In genomic region chr10:117198088-117198487, GRCh38 we compare ENCODE assay signal across 16 cellular contexts. TPM values are rescaled to one million over a fixed set of nuclear protein-coding genes. Genes with fewer than 3 reads are reported as not detected.
A peak's percentile ranks its signal among the peaks of the same experiment; 100 is the strongest.
DNase-seq lines count a peak whose midpoint lies in the region; ATAC-seq and TF ChIP-seq lines count a peak whose summit lies in the region.
"Had no signal": no experiment of that assay in that cellular context is flagged by ENCODE, and none has a peak within 500 bp of the region (broad histone marks: within the 10 kb centered on the region; RNA-seq: fewer than 3 reads in every experiment).

No MANE protein-coding gene starts in this region.

- 56 to 60% methylated on average over 1 to 4 of the region's 4 CpGs for WGBS in endodermal cell (ENCODE audit: insufficient coverage in 1 of 2, insufficient read length in 1 of 2), 2 experiments
- 31 to 48% (median 43%) methylated on average over 4 of the region's 4 CpGs for WGBS in spleen, 5 donors

- no peak overlapping the region for H3K4me3 ChIP-seq in endodermal cell (ENCODE audit: low read length)
- no peak overlapping the region for H3K4me3 ChIP-seq in spleen
- no peak overlapping the region for H3K4me3 ChIP-seq in dorsolateral prefrontal cortex
- H3K4me3 ChIP-seq: A549, BLaER1, GM23248, HAP-1 had no signal

- no peak overlapping the region for H3K9ac ChIP-seq in endodermal cell (ENCODE audit: extremely low read depth, low read length, poor library complexity, severe bottlenecking)
- H3K9ac ChIP-seq: BLaER1, GM23248 had no signal

- H3K9me3 Mint-ChIP-seq in WTC11 = peaks cover 5% of the 10 kb centered on the region; the same call in 1 of the 2 replicates
- no peaks in the 10 kb centered on the region for H3K9me3 Mint-ChIP-seq in endodermal cell
- H3K9me3 Mint-ChIP-seq: CD8-positive, alpha-beta memory T cell had no signal

- H3K36me3 Mint-ChIP-seq in WTC11 (no peaks in the 10 kb centered on the region), endodermal cell (ENCODE audit: low read depth) (no peaks in the 10 kb centered on the region)
- H3K36me3 Mint-ChIP-seq: CD8-positive, alpha-beta memory T cell had no signal

- no peak for DNase-seq in WTC11 (ENCODE audit: low spot score)
- peak; percentile 64 for DNase-seq in endodermal cell
- DNase-seq in left kidney (ENCODE audit: low read depth, low spot score) = peak; percentile 41
- DNase-seq in spleen = peak; percentile 37
- DNase-seq in activated CD8-positive, alpha-beta memory T cell treated with anti-CD3 and anti-CD28 coated beads, Interleukin-2, amount 50 U/mL, for 4 hours = no peak
- DNase-seq in ACHN = no peak
- no peak for DNase-seq in dorsolateral prefrontal cortex
- DNase-seq: AML-193; CD8-positive, alpha-beta memory T cell; GM23248 had no signal

- H3K27me3 Mint-ChIP-seq in WTC11 (ENCODE audit: low read depth) (no peaks in the 10 kb centered on the region; the same call in 1 of the 2 replicates), endodermal cell (ENCODE audit: insufficient read depth) (peaks cover 3% of the 10 kb centered on the region)

- no peak for TF ChIP-seq POLR2A in spleen (IDR thresholded peaks at IDR 0.05)

- in situ Hi-C loops in ACHN (cut with HindIII; ENCODE audit: low pct_ligation_motif_present, low pct_unique_long_range_greater_than_20kb, low sequenced_read_pairs) = loop anchor here (25.0 kb wide), 1 partner anchor 386 kb away; no protein-coding TSS in a partner anchor

- H3K27ac Mint-ChIP-seq in WTC11 (no peak overlapping the region), endodermal cell (no peak overlapping the region)
- H3K27ac Mint-ChIP-seq: CD8-positive, alpha-beta memory T cell had no signal

- POLR2A ChIA-PET in WTC11 (lab: Charles Lee) = no interaction called here

- ATAC-seq in WTC11 = peak; percentile 60
- ATAC-seq: A549 had no signal

- CTCF ChIA-PET in WTC11 (lab: Charles Lee) = interaction anchor here (1.1 to 2.8 kb wide), 5 partner anchors 18 to 400 kb away, joined by 3 to 20 read pairs (median 3); no protein-coding TSS in a partner anchor

- no peak for TF ChIP-seq CTCF in WTC11 (IDR thresholded peaks at IDR 0.05)
- TF ChIP-seq CTCF in endodermal cell (conservative IDR thresholded peaks at IDR 0.05) = no peak
- no peak for TF ChIP-seq CTCF in spleen (IDR thresholded peaks at IDR 0.05 in 8 of 11, conservative IDR thresholded peaks at IDR 0.05 in 3 of 11)
- TF ChIP-seq CTCF in dorsolateral prefrontal cortex (IDR thresholded peaks at IDR 0.05 in 54 of 56, conservative IDR thresholded peaks at IDR 0.05 in 2 of 56; ENCODE audit: low read depth in 1 of 56, partially characterized antibody in 56 of 56) = no peak

- H3K27me3 ChIP-seq in endodermal cell (ENCODE audit: control insufficient read depth, insufficient read depth, low read length, poor library complexity, severe bottlenecking) (no peaks in the 10 kb centered on the region), spleen (replicated peaks in 1 of 7) (peaks cover 0 to 71% (median 0%) of the 10 kb centered on the region in 7 donors), dorsolateral prefrontal cortex (peaks cover 0 to 12% (median 0%) of the 10 kb centered on the region in 45 donors)
- H3K27me3 ChIP-seq: BLaER1 had no signal

- intact Hi-C loops in spleen (cut with DNase I; ENCODE audit: low total_unique reads) = no loop called here
- intact Hi-C loops in dorsolateral prefrontal cortex (cut with DNase I) = no loop called here

- no peaks in the 10 kb centered on the region for H3K36me3 ChIP-seq in endodermal cell (ENCODE audit: control insufficient read depth, insufficient read depth, low read length)
- H3K36me3 ChIP-seq in spleen = no peaks in the 10 kb centered on the region
- H3K36me3 ChIP-seq: BLaER1, HAP-1 had no signal

- H3K9me3 ChIP-seq in endodermal cell (ENCODE audit: control insufficient read depth, low read length) (no peaks in the 10 kb centered on the region), spleen (no peaks in the 10 kb centered on the region)
- H3K9me3 ChIP-seq: A549, BLaER1, HAP-1 had no signal

- 0 out of 2 replicates have a peak, but pooled peaks cover 7% of the 10 kb centered on the region for H3K4me1 Mint-ChIP-seq in WTC11
- H3K4me1 Mint-ChIP-seq in endodermal cell = peaks cover 10% of the 10 kb centered on the region
- H3K4me1 Mint-ChIP-seq: CD8-positive, alpha-beta memory T cell; IgD-negative memory B cell had no signal

- H3K4me1 ChIP-seq in endodermal cell (ENCODE audit: control insufficient read depth, insufficient read depth, low read length) = peaks cover 5% of the 10 kb centered on the region
- H3K4me1 ChIP-seq in spleen = no peaks in the 10 kb centered on the region
- H3K4me1 ChIP-seq: A549, BLaER1, HAP-1 had no signal

- no peak overlapping the region for H3K27ac ChIP-seq in endodermal cell (ENCODE audit: low read depth, low read length)
- H3K27ac ChIP-seq in spleen = no peak overlapping the region
- H3K27ac ChIP-seq in dorsolateral prefrontal cortex = no peak overlapping the region
- H3K27ac ChIP-seq: A549, BLaER1, GM23248 had no signal

- no peak overlapping the region for H3K4me3 Mint-ChIP-seq in WTC11
- H3K4me3 Mint-ChIP-seq in endodermal cell = no peak overlapping the region
- H3K4me3 Mint-ChIP-seq: CD8-positive, alpha-beta memory T cell; IgD-negative memory B cell had no signal

TF ChIP-seq in WTC11, 78 proteins besides CTCF, POLR2A, EP300 and RAD21 (continues in another document):
- TF ChIP-seq SMAD3 (CRISPR knock-in tag; IDR thresholded peaks at IDR 0.05; ENCODE audit: borderline replicate concordance) = no peak
- TF ChIP-seq ZNF512 (CRISPR knock-in tag; IDR thresholded peaks at IDR 0.05; ENCODE audit: borderline replicate concordance) = no peak
- no peak for TF ChIP-seq AFF4 (CRISPR knock-in tag; IDR thresholded peaks at IDR 0.05; ENCODE audit: borderline replicate concordance)
- no peak for TF ChIP-seq ZNF671 (CRISPR knock-in tag; IDR thresholded peaks at IDR 0.05)
- no peak for TF ChIP-seq ZSCAN18 (CRISPR knock-in tag; IDR thresholded peaks at IDR 0.05)
- TF ChIP-seq ELF4 (CRISPR knock-in tag; IDR thresholded peaks at IDR 0.05; ENCODE audit: low read depth) = no peak
- no peak for TF ChIP-seq ZNF219 (CRISPR knock-in tag; IDR thresholded peaks at IDR 0.05; ENCODE audit: borderline replicate concordance)

RNA-seq across cellular contexts. Expression of gene KCNK18, which starts 0.8 kb away (rescaled TPM):
- total RNA-seq in WTC11 (2021) (not detected in 3 replicates), endodermal cell (not detected), spleen (not detected), dorsolateral prefrontal cortex (under 1 TPM in 5 of 120 experiments, not detected in 115; 0.39 to 0.72 (median 0.49) TPM)
- polyA plus RNA-seq in endodermal cell (2013, experiment 1 of 2) = not detected
- polyA plus RNA-seq in endodermal cell (2013, experiment 2 of 2) = not detected
- not detected for polyA plus RNA-seq in spleen
- total RNA-seq: CD8-positive, alpha-beta memory T cell; Daoy; GM23248; HT1080 had no signal
- polyA plus RNA-seq: A549; CD8-positive, alpha-beta memory T cell; GM23248; IgD-negative memory B cell had no signal

RNA-seq across cellular contexts. Expression of gene SLC18A2, which starts 42.8 kb away (rescaled TPM):
- 5.9 to 7.1 TPM (median 7.1 TPM) in 3 replicates for total RNA-seq in WTC11 (2021)
- under 1 TPM; 0.24 TPM for total RNA-seq in endodermal cell
- polyA plus RNA-seq in endodermal cell (2013, experiment 1 of 2) = 0.75 TPM
- 0.37 TPM for polyA plus RNA-seq in endodermal cell (2013, experiment 2 of 2)
- total RNA-seq in spleen = under 1 TPM; 0.09 to 0.92 (median 0.37) TPM
- under 1 TPM; 0.02 to 0.20 (median 0.03) TPM for polyA plus RNA-seq in spleen
- total RNA-seq in dorsolateral prefrontal cortex = under 1 TPM in 26 of 120 experiments, not detected in 94; 0.10 to 0.51 (median 0.19) TPM
- total RNA-seq: Daoy, GM23248, HT1080 had no signal

Comparison
In these comparisons a context has a peak if more than half of its experiments do, and no peak if none do; other contexts are left out.
1. DNase-seq: peak in endodermal cell (single experiment), left kidney (single experiment) and spleen (single experiment); none in WTC11 (single experiment), activated CD8-positive, alpha-beta memory T cell treated with anti-CD3 and anti-CD28 coated beads, Interleukin-2, amount 50 U/mL, for 4 hours (single experiment), ACHN (single experiment) and dorsolateral prefrontal cortex (0 of 10).